In genomic region chr1:34865573-34865972, GRCh38 we compare ENCODE assay signal across 1 cellular context.
TF ChIP-seq lines count a peak whose summit lies in the region.

No MANE protein-coding gene starts in this region.

TF ChIP-seq in GM12878, 131 proteins besides CTCF, POLR2A, EP300 and RAD21 (continued from another document):
- no peak for TF ChIP-seq MLLT1 (IDR thresholded peaks at IDR 0.05)
- TF ChIP-seq STAT3 (IDR thresholded peaks at IDR 0.05; ENCODE audit: low read depth, low read length) = no peak
- TF ChIP-seq, protein P1, sequence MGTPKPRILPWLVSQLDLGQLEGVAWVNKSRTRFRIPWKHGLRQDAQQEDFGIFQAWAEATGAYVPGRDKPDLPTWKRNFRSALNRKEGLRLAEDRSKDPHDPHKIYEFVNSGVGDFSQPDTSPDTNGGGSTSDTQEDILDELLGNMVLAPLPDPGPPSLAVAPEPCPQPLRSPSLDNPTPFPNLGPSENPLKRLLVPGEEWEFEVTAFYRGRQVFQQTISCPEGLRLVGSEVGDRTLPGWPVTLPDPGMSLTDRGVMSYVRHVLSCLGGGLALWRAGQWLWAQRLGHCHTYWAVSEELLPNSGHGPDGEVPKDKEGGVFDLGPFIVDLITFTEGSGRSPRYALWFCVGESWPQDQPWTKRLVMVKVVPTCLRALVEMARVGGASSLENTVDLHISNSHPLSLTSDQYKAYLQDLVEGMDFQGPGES (IDR thresholded peaks at IDR 0.05) = no peak
- TF ChIP-seq LARP7 (IDR thresholded peaks at IDR 0.05) = no peak
- TF ChIP-seq TAF1 (IDR thresholded peaks at IDR 0.05; ENCODE audit: borderline replicate concordance, low read depth, low read length) = no peak
- TF ChIP-seq SPI1 (IDR thresholded peaks at IDR 0.05; ENCODE audit: borderline replicate concordance, insufficient read depth, low read depth, low read length) = no peak
- no peak for TF ChIP-seq CBX3 (IDR thresholded peaks at IDR 0.05; ENCODE audit: borderline replicate concordance, low read depth)
- TF ChIP-seq POLR2AphosphoS5 (IDR thresholded peaks at IDR 0.05; ENCODE audit: low read length) = no peak
- no peak for TF ChIP-seq CHD4 (IDR thresholded peaks at IDR 0.05)
- no peak for TF ChIP-seq ZNF24 (IDR thresholded peaks at IDR 0.05)
- no peak for TF ChIP-seq NKRF (conservative IDR thresholded peaks at IDR 0.05)
TF ChIP-seq in GM12878: peak in this region for 0.
